ENCODE assay signal across 12 cellular contexts in the genomic region with DNA sequence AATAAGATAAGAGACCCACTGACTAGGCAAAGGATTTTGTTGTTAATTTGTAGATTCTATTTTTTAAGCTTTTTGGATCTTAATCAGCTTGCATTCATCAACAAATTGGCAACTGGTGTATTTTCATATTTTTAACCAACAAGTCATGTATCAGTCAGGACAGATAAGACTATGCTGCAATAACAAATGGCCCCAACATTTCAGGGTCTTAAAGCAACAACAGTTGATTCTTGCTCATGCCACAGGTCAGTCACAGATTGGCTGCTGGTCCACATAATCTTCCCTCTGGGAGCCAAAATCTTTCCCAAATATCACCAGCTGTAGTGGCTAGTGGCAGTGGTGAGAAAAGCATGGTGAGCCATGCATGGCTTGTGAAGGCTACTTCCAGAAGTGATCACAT. TPM values are rescaled to one million over a fixed set of nuclear protein-coding genes. Genes with fewer than 3 reads are reported as not detected.
"Had no signal": no experiment of that assay in that cellular context is flagged by ENCODE, and none has a peak within 500 bp of the region (broad histone marks: within the 10 kb centered on the region; RNA-seq: fewer than 3 reads in every experiment).

No MANE protein-coding gene starts in this region.

- H3K27ac Mint-ChIP-seq: GM23338, H9, HFFc6 had no signal

- H3K4me3 Mint-ChIP-seq: GM23338, H9, HFFc6 had no signal

- FAIRE-seq: H1, H54 had no signal

- H3K9me3 Mint-ChIP-seq: GM23338 had no signal

- DNase-seq: GM23248, GOT3, H7, H9, HCEC 1CT, HFFc6 had no signal

- H3K4me1 Mint-ChIP-seq: GM23338, H9 had no signal

- H2AFZ ChIP-seq: GM23248, GM23338 had no signal

- H3K9ac ChIP-seq: GM23248 had no signal

- H3K4me3 ChIP-seq: GM23248, GM23338, HAP-1 had no signal

- H3K4me1 ChIP-seq: HAP-1 had no signal

- ATAC-seq: GM23338, HCT116 had no signal

- H3K4me2 ChIP-seq: GM23338 had no signal

- H3K36me3 ChIP-seq: HAP-1 had no signal

- H3K27ac ChIP-seq: GM23248 had no signal

RNA-seq across cellular contexts. Expression of gene SERPINA12, which starts 21.9 kb away (rescaled TPM):
- total RNA-seq: GM23248, GM23338, H1, H4, H7, H9, HFFc6 had no signal
- polyA plus RNA-seq: GM23248, GM23338, H1 had no signal

RNA-seq across cellular contexts. Expression of gene SERPINA4, which starts 30.1 kb away (rescaled TPM):
- total RNA-seq: GM23248, GM23338, H1, H4, H7, H9, HFFc6 had no signal
- polyA plus RNA-seq: GM23248, GM23338, H1 had no signal

RNA-seq across cellular contexts. Expression of gene SERPINA5, which starts 50.0 kb away (rescaled TPM):
- total RNA-seq: GM23248, HFFc6 had no signal
- polyA plus RNA-seq: GM23248 had no signal

RNA-seq across cellular contexts. Expression of gene SERPINA9, which starts 55.2 kb away (rescaled TPM):
- total RNA-seq: GM23248, GM23338, H1, H4, H7, H9, HFFc6 had no signal
- polyA plus RNA-seq: GM23338, H1 had no signal
